ENCODE assay signal across 7 cellular contexts in genomic region chrX:10098235-10098819, GRCh38. TPM values are rescaled to one million over a fixed set of nuclear protein-coding genes. Genes with fewer than 3 reads are reported as not detected.
DNase-seq lines count a peak whose midpoint lies in the region; ATAC-seq lines count a peak whose summit lies in the region.

No MANE protein-coding gene starts in this region.

- H3K9me3 Mint-ChIP-seq in naive B cell: peaks cover 0 to 11% (median 0%) of the 10 kb centered on the region in 7 donors

- ATAC-seq in GM19395 (IDR thresholded peaks at IDR 0.05; ENCODE audit: unreplicated experiment): peak; percentile 81
- peak; percentile 76 for ATAC-seq in HG03139 (IDR thresholded peaks at IDR 0.05; ENCODE audit: unreplicated experiment)
- peak; percentile 89 to 90 for ATAC-seq in naive B cell (ENCODE audit: low read depth in 2 of 2)

- peaks cover 24 to 70% (median 28%) of the 10 kb centered on the region in 3 donors for H3K4me1 Mint-ChIP-seq in naive B cell

- peak overlapping the region; percentile 85 to 97 (median 92) for H3K27ac Mint-ChIP-seq in naive B cell

- peaks cover 0 to 21% of the 10 kb centered on the region in 2 donors for H3K36me3 Mint-ChIP-seq in naive B cell

- H3K4me3 Mint-ChIP-seq in naive B cell: peak overlapping the region; percentile 76 to 91 (median 90)

- peak; percentile 64 to 69 for DNase-seq in activated T-cell treated with anti-CD3 and anti-CD28 coated beads, Interleukin-2, amount 50 U/mL, for 48 hours
- DNase-seq in naive B cell (peak; percentile 68), NCI-H526 treated with DMSO at 0.1 percent for 48 hours (lab: John Stamatoyannopoulos, UW) (no peak), posterior vena cava (ENCODE audit: low spot score) (no peak), OCI-M2 (lab: John Stamatoyannopoulos, UW; ENCODE audit: unreplicated experiment) (no peak)

- H3K27me3 Mint-ChIP-seq in naive B cell: no peaks in the 10 kb centered on the region

- intact Hi-C loops in posterior vena cava (cut with DNase I): no loop called here

RNA-seq across cellular contexts. Expression of gene CLCN4, which starts 58.4 kb away (rescaled TPM):
- 10 to 100 TPM; 10.1 to 46.1 (median 28.8) TPM for polyA plus RNA-seq in naive B cell (ENCODE audit: low read depth in 6 of 6)
- total RNA-seq in posterior vena cava: 1 to 10 TPM; 3.7 to 8.4 TPM

Comparison
In these comparisons a context has a peak if more than half of its experiments do, and no peak if none do; other contexts are left out.
1. DNase-seq: peak in activated T-cell treated with anti-CD3 and anti-CD28 coated beads, Interleukin-2, amount 50 U/mL, for 48 hours (2 of 2) and naive B cell (single experiment); none in NCI-H526 treated with DMSO at 0.1 percent for 48 hours (single experiment), posterior vena cava (single experiment) and OCI-M2 (single experiment).
2. Peak in every context shown above with its lines, with median percentiles within 50 percentile points of each other: ATAC-seq.